ENCODE assay signal across 8 cellular contexts in genomic region chr14:74619672-74620131, GRCh38. TPM values are rescaled to one million over a fixed set of nuclear protein-coding genes. Genes with fewer than 3 reads are reported as not detected.
DNase-seq lines count a peak whose midpoint lies in the region; ATAC-seq, FAIRE-seq and TF ChIP-seq lines count a peak whose summit lies in the region.

No MANE protein-coding gene starts in this region.

- CTCF ChIA-PET in activated CD4-positive, alpha-beta T cell treated with anti-CD3 and anti-CD28 coated beads, Interleukin-2, amount 10 ng/mL, durations not matched to agents 7 days and 5 days (lab: Charles Lee) = interaction anchor here (1.1 to 4.3 kb wide), 5 partner anchors 11 to 823 kb away, joined by 3 to 20 read pairs (median 4); no protein-coding TSS in a partner anchor

- H3K27ac Mint-ChIP-seq in activated naive CD8-positive, alpha-beta T cell treated with anti-CD3 and anti-CD28 coated beads, Interleukin-2, amount 50 U/mL, for 24 hours = peak overlapping the region; percentile 68
- H3K27ac Mint-ChIP-seq in activated CD4-positive, alpha-beta T cell treated with anti-CD3 and anti-CD28 coated beads, Interleukin-2, amount 10 ng/mL, durations not matched to agents 7 days and 5 days = no peak overlapping the region

- H3K4me3 Mint-ChIP-seq in activated naive CD8-positive, alpha-beta T cell treated with anti-CD3 and anti-CD28 coated beads, Interleukin-2, amount 50 U/mL, for 24 hours = no peak overlapping the region
- no peak overlapping the region for H3K4me3 Mint-ChIP-seq in activated CD4-positive, alpha-beta T cell treated with anti-CD3 and anti-CD28 coated beads, Interleukin-2, amount 10 ng/mL, durations not matched to agents 7 days and 5 days

- H3K4me1 ChIP-seq in left ventricle myocardium inferior (peaks cover 54% of the 10 kb centered on the region), smooth muscle cell (ENCODE audit: low read depth) (peaks cover 27% of the 10 kb centered on the region), small intestine (ENCODE audit: control insufficient read depth in 2 of 2, insufficient read depth in 1 of 2, low read depth in 1 of 2, low read length in 1 of 2) (peaks cover 0 to 14% of the 10 kb centered on the region in 2 donors)

- peaks cover 72% of the 10 kb centered on the region for H3K4me1 Mint-ChIP-seq in activated naive CD8-positive, alpha-beta T cell treated with anti-CD3 and anti-CD28 coated beads, Interleukin-2, amount 50 U/mL, for 24 hours
- peaks cover 45% of the 10 kb centered on the region for H3K4me1 Mint-ChIP-seq in activated CD4-positive, alpha-beta T cell treated with anti-CD3 and anti-CD28 coated beads, Interleukin-2, amount 10 ng/mL, durations not matched to agents 7 days and 5 days

- DNase-seq in HFF-Myc (ENCODE audit: extremely low read depth, low read depth) = peak; percentile 75
- DNase-seq in activated naive CD8-positive, alpha-beta T cell treated with anti-CD3 and anti-CD28 coated beads, Interleukin-2, amount 50 U/mL, for 24 hours = no peak
- peak; percentile 83 for DNase-seq in left ventricle myocardium inferior
- DNase-seq in smooth muscle cell (lab: John Stamatoyannopoulos, UW; ENCODE audit: unreplicated experiment) = peak; percentile 47
- no peak for DNase-seq in small intestine
- DNase-seq in amygdala (lab: John Stamatoyannopoulos, UW) = no peak
- DNase-seq in activated CD4-positive, alpha-beta T cell treated with anti-CD3 and anti-CD28 coated beads, Interleukin-2, amount 10 ng/mL, durations not matched to agents 7 days and 5 days = no peak

- intact Hi-C loops in left ventricle myocardium inferior (cut with micrococcal nuclease) = no loop called here

- H3K27ac ChIP-seq in left ventricle myocardium inferior (replicated peaks) (peak overlapping the region; percentile 76), smooth muscle cell (ENCODE audit: low read depth) (peak overlapping the region; percentile 97), small intestine (ENCODE audit: low read depth in 1 of 2, low read length in 1 of 2) (peak overlapping the region in 1 of 2 donors; percentile 62)

- H3F3A ChIP-seq in smooth muscle cell (ENCODE audit: low read depth) = peaks cover 52% of the 10 kb centered on the region

- H2AFZ ChIP-seq in smooth muscle cell (ENCODE audit: low read depth) = no peak overlapping the region

- FAIRE-seq in small intestine (lab: Jason Lieb, UNC) = no peak

- H3K27me3 ChIP-seq in left ventricle myocardium inferior (ENCODE audit: low read depth) (peaks cover 14% of the 10 kb centered on the region), smooth muscle cell (ENCODE audit: low read depth) (no peaks in the 10 kb centered on the region), small intestine (ENCODE audit: control insufficient read depth in 2 of 2, insufficient read depth in 2 of 2, low read length in 2 of 2) (no peaks in the 10 kb centered on the region)

- WGBS in smooth muscle cell (ENCODE audit: low lambda C conversion rate) = 10% methylated on average over 6 of the region's 6 CpGs
- WGBS in small intestine, 3 donors = 48 to 80% (median 70%) methylated on average over 6 of the region's 6 CpGs

- H3K79me2 ChIP-seq in smooth muscle cell (ENCODE audit: low read depth) = no peaks in the 10 kb centered on the region

- TF ChIP-seq CTCF in HFF-Myc (IDR thresholded peaks at IDR 0.05; ENCODE audit: low read depth, low read length, missing control alignments) (no peak), left ventricle myocardium inferior (IDR thresholded peaks at IDR 0.05; ENCODE audit: borderline replicate concordance) (no peak), smooth muscle cell (IDR thresholded peaks at IDR 0.05; ENCODE audit: borderline replicate concordance, insufficient read depth, poor library complexity, severe bottlenecking) (no peak)

- no peaks in the 10 kb centered on the region for H3K9me3 Mint-ChIP-seq in activated naive CD8-positive, alpha-beta T cell treated with anti-CD3 and anti-CD28 coated beads, Interleukin-2, amount 50 U/mL, for 24 hours
- peaks cover 1% of the 10 kb centered on the region for H3K9me3 Mint-ChIP-seq in activated CD4-positive, alpha-beta T cell treated with anti-CD3 and anti-CD28 coated beads, Interleukin-2, amount 10 ng/mL, durations not matched to agents 7 days and 5 days

- no peak for ATAC-seq in activated naive CD8-positive, alpha-beta T cell treated with anti-CD3 and anti-CD28 coated beads, Interleukin-2, amount 50 U/mL, for 24 hours
- ATAC-seq in GM18907 (IDR thresholded peaks at IDR 0.05; ENCODE audit: unreplicated experiment) = no peak

- H3K9me3 ChIP-seq in left ventricle myocardium inferior (replicated peaks) = no peaks in the 10 kb centered on the region
- H3K9me3 ChIP-seq in smooth muscle cell (replicated peaks; ENCODE audit: low read depth) = no peaks in the 10 kb centered on the region
- H3K9me3 ChIP-seq in small intestine (ENCODE audit: control insufficient read depth, low read depth) = no peaks in the 10 kb centered on the region

- peak overlapping the region; percentile 82 for H3K9ac ChIP-seq in smooth muscle cell (ENCODE audit: low read depth)

- H3K36me3 ChIP-seq in left ventricle myocardium inferior = no peaks in the 10 kb centered on the region
- H3K36me3 ChIP-seq in smooth muscle cell (ENCODE audit: low read depth) = no peaks in the 10 kb centered on the region
- H3K36me3 ChIP-seq in small intestine (ENCODE audit: control insufficient read depth in 2 of 2, insufficient read depth in 2 of 2, low read length in 2 of 2) = no peaks in the 10 kb centered on the region

- H3K4me3 ChIP-seq in HFF-Myc (replicated peaks; ENCODE audit: low read depth, low read length) = no peak overlapping the region
- H3K4me3 ChIP-seq in left ventricle myocardium inferior = no peak overlapping the region
- no peak overlapping the region for H3K4me3 ChIP-seq in smooth muscle cell
- H3K4me3 ChIP-seq in small intestine (ENCODE audit: low read depth in 1 of 2, low read length in 2 of 2) = no peak overlapping the region

- no peaks in the 10 kb centered on the region for H3K36me3 Mint-ChIP-seq in activated naive CD8-positive, alpha-beta T cell treated with anti-CD3 and anti-CD28 coated beads, Interleukin-2, amount 50 U/mL, for 24 hours (ENCODE audit: low read depth)
- H3K36me3 Mint-ChIP-seq in activated CD4-positive, alpha-beta T cell treated with anti-CD3 and anti-CD28 coated beads, Interleukin-2, amount 10 ng/mL, durations not matched to agents 7 days and 5 days (ENCODE audit: low read depth) = no peaks in the 10 kb centered on the region

- POLR2A ChIA-PET in activated CD4-positive, alpha-beta T cell treated with anti-CD3 and anti-CD28 coated beads, Interleukin-2, amount 10 ng/mL, durations not matched to agents 7 days and 5 days (lab: Charles Lee) = no interaction called here

- H3K27me3 Mint-ChIP-seq in activated naive CD8-positive, alpha-beta T cell treated with anti-CD3 and anti-CD28 coated beads, Interleukin-2, amount 50 U/mL, for 24 hours = peaks cover 33% of the 10 kb centered on the region
- H3K27me3 Mint-ChIP-seq in activated CD4-positive, alpha-beta T cell treated with anti-CD3 and anti-CD28 coated beads, Interleukin-2, amount 10 ng/mL, durations not matched to agents 7 days and 5 days = peaks cover 27% of the 10 kb centered on the region

- H3K4me2 ChIP-seq in smooth muscle cell = peak overlapping the region; percentile 57

- no peaks in the 10 kb centered on the region for H4K20me1 ChIP-seq in smooth muscle cell (ENCODE audit: low read depth)

RNA-seq across cellular contexts. Expression of gene LTBP2, which starts 7.7 kb away (rescaled TPM):
- total RNA-seq in left ventricle myocardium inferior (26.5 TPM), smooth muscle cell (103 and 108 TPM in 2 replicates)
- polyA plus RNA-seq in smooth muscle cell (74.2 and 90.1 TPM in 2 replicates), small intestine (1 to 10 TPM in 1 of 3 donors, under 1 TPM in 2; 0.22 to 1.8 (median 0.54) TPM)
- under 1 TPM; 0.05 to 0.12 TPM for total RNA-seq in activated CD4-positive, alpha-beta T cell treated with anti-CD3 and anti-CD28 coated beads, Interleukin-2, amount 10 ng/mL, durations not matched to agents 7 days and 5 days

Comparison
In these comparisons a context has a peak if more than half of its experiments do, and no peak if none do; other contexts are left out.
1. DNase-seq: peak in HFF-Myc (single experiment), left ventricle myocardium inferior (single experiment) and smooth muscle cell (single experiment); none in activated naive CD8-positive, alpha-beta T cell treated with anti-CD3 and anti-CD28 coated beads, Interleukin-2, amount 50 U/mL, for 24 hours (single experiment), small intestine (single experiment), amygdala (0 of 56) and activated CD4-positive, alpha-beta T cell treated with anti-CD3 and anti-CD28 coated beads, Interleukin-2, amount 10 ng/mL, durations not matched to agents 7 days and 5 days (single experiment).
2. RNA of gene LTBP2, which starts 7.7 kb away (total RNA-seq): 103 to 108 TPM in smooth muscle cell and 26.5 TPM in left ventricle myocardium inferior (single experiment); 0.05 to 0.12 TPM in activated CD4-positive, alpha-beta T cell treated with anti-CD3 and anti-CD28 coated beads, Interleukin-2, amount 10 ng/mL, durations not matched to agents 7 days and 5 days; every median in the first group is over 10 times any median in the second.